Comparison of ENCODE assay signal across 12 cellular contexts in genomic region chr11:71606853-71607519, GRCh38. TPM values are rescaled to one million over a fixed set of nuclear protein-coding genes. Genes with fewer than 3 reads are reported as not detected.
"Had no signal": no experiment of that assay in that cellular context is flagged by ENCODE, and none has a peak within 500 bp of the region (broad histone marks: within the 10 kb centered on the region; RNA-seq: fewer than 3 reads in every experiment).

No MANE protein-coding gene starts in this region.

RNA-seq across cellular contexts. Expression of gene KRTAP5-11, which starts 24.3 kb away (rescaled TPM):
- total RNA-seq: activated CD8-positive, alpha-beta T cell treated with anti-CD3 and anti-CD28 coated beads, Interleukin-2, amount 10 ng/mL, durations not matched to agents 7 days and 5 days; activated T-helper 2 cell treated with anti-CD3 and anti-CD28 coated beads, Interferon-gamma antibody, Interleukin-2, Interleukin-4, amounts not matched to agents 10 μg/mL and 5 μg/mL and 100 μg/mL, durations not matched to agents 14 hours and 24 hours and 36 hours; dermis blood vessel endothelial cell; esophagus squamous epithelium; left cardiac atrium; mammary epithelial cell; psoas muscle; right lobe of liver; spleen; T-helper 1 cell treated with Interleukin-12 subunit alpha and Interleukin-12 subunit beta and Interleukin-4 antibody, amounts not matched to agents 30 ng/mL and 1 ng/mL, for 36 hours; upper lobe of left lung had no signal
- polyA plus RNA-seq: immature natural killer cell, mammary epithelial cell, psoas muscle, spleen had no signal

RNA-seq across cellular contexts. Expression of gene KRTAP5-10, which starts 41.6 kb away (rescaled TPM):
- total RNA-seq: activated CD8-positive, alpha-beta T cell treated with anti-CD3 and anti-CD28 coated beads, Interleukin-2, amount 10 ng/mL, durations not matched to agents 7 days and 5 days; activated T-helper 2 cell treated with anti-CD3 and anti-CD28 coated beads, Interferon-gamma antibody, Interleukin-2, Interleukin-4, amounts not matched to agents 10 μg/mL and 5 μg/mL and 100 μg/mL, durations not matched to agents 14 hours and 24 hours and 36 hours; dermis blood vessel endothelial cell; esophagus squamous epithelium; left cardiac atrium; mammary epithelial cell; psoas muscle; T-helper 1 cell treated with Interleukin-12 subunit alpha and Interleukin-12 subunit beta and Interleukin-4 antibody, amounts not matched to agents 30 ng/mL and 1 ng/mL, for 36 hours had no signal
- polyA plus RNA-seq: immature natural killer cell, mammary epithelial cell, psoas muscle had no signal

RNA-seq across cellular contexts. Expression of gene KRTAP5-9, which starts 58.8 kb away (rescaled TPM):
- total RNA-seq: activated CD8-positive, alpha-beta T cell treated with anti-CD3 and anti-CD28 coated beads, Interleukin-2, amount 10 ng/mL, durations not matched to agents 7 days and 5 days; activated T-helper 2 cell treated with anti-CD3 and anti-CD28 coated beads, Interferon-gamma antibody, Interleukin-2, Interleukin-4, amounts not matched to agents 10 μg/mL and 5 μg/mL and 100 μg/mL, durations not matched to agents 14 hours and 24 hours and 36 hours; dermis blood vessel endothelial cell; esophagus squamous epithelium; left cardiac atrium; mammary epithelial cell; psoas muscle; T-helper 1 cell treated with Interleukin-12 subunit alpha and Interleukin-12 subunit beta and Interleukin-4 antibody, amounts not matched to agents 30 ng/mL and 1 ng/mL, for 36 hours had no signal
- polyA plus RNA-seq: immature natural killer cell had no signal
